Comparison of ENCODE assay signal across 8 cellular contexts in the genomic region with DNA sequence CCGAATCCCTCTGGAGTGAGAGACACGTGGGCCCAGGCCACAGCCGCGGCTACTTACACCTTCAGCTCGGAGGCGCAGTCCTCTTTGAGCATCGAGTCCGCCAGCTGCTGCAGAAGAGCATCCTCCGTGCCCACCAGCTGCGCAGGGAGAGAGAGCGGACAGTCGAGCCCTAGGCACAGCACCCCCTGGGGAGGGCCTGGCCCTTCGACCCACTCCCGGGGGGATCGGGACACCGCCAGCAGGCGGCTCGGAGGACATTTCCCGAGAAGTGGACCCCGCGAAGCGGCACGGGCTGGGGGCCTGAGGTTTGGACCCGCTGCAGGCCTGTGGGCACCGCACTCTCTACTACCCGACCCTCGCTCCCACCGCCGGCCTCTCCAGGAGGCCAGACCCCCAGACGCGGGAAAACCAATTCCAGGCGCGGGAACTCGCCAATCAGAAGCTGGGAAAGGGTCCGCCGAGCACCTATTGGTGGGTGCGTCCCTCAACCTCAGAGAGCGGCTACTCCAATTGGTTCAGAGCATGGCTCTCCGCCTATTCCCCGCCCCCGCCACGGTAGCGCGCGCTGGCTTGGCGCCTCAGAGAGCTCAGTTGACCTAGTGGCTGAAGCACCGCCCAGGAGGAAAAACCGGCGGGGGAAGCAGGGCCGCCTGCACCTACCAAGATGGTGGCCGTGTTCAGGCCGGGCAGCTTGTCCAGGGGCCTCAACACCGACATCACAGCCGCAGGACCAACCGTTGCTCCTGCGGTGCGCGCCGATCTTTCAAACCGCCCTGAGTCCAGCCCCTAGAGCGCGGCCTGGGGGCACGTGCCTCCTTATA. TPM values are rescaled to one million over a fixed set of nuclear protein-coding genes. Genes with fewer than 3 reads are reported as not detected.
DNase-seq lines count a peak whose midpoint lies in the region; ATAC-seq and TF ChIP-seq lines count a peak whose summit lies in the region.

A gene with protein sequence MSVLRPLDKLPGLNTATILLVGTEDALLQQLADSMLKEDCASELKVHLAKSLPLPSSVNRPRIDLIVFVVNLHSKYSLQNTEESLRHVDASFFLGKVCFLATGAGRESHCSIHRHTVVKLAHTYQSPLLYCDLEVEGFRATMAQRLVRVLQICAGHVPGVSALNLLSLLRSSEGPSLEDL (minus strand): TSS at position 793 of the 821 bp plus-strand sequence. CDS start 76 bp downstream, at position 717.

- H3K9me2 ChIP-seq in PC-9 (ENCODE audit: insufficient read depth) = no peaks in the 10 kb centered on the region

- TF ChIP-seq RAD21 in Ishikawa (IDR thresholded peaks at IDR 0.05; ENCODE audit: low read depth) = no peak

- no TSS peak for BruUV-seq in PC-9 (replicated peaks; lab: Mats Ljungman, UMichigan)

- ATAC-seq in GM21576 (IDR thresholded peaks at IDR 0.05; ENCODE audit: unreplicated experiment) (peak; percentile 76), mucosa of descending colon (peak; percentile 97)

- H3F3A ChIP-seq in PC-9 (ENCODE audit: insufficient read depth, low read depth) = peaks cover 16% of the 10 kb centered on the region

- peak within 1 kb of the TSS; percentile 95 for H2AFZ ChIP-seq in PC-9

- no peaks in the 10 kb centered on the region for H4K20me1 ChIP-seq in PC-9 (ENCODE audit: insufficient read depth)

- intact Hi-C loops in PC-9 (cut with micrococcal nuclease; ENCODE audit: unreplicated experiment) = loop anchor here (5.0 to 10.0 kb wide), 2 partner anchors 128 to 404 kb away; a partner anchor contains a TSS
- intact Hi-C loops in mucosa of descending colon (cut with DNase I, micrococcal nuclease) = loop anchor here in 1 of 2 donors (10.0 kb wide), 2 partner anchors 202 to 252 kb away; a partner anchor contains a TSS

- peaks cover 18% of the 10 kb centered on the region for H3K4me1 ChIP-seq in PC-9 (replicated peaks; ENCODE audit: insufficient read depth)
- peaks cover 13% of the 10 kb centered on the region for H3K4me1 ChIP-seq in mucosa of descending colon (ENCODE audit: low read depth)

- DNase-seq in DMS53 (lab: John Stamatoyannopoulos, UW) = peak; percentile 96
- DNase-seq in PC-9 = peak; percentile 92 to 95
- DNase-seq in activated T-cell treated with anti-CD3 and anti-CD28 coated beads for 48 hours (ENCODE audit: low read depth) = peak; percentile 93
- DNase-seq in epithelial cell of proximal tubule (ENCODE audit: low read depth) = no peak
- DNase-seq in mucosa of descending colon = peak; percentile 93 to 95 (median 94)
- DNase-seq in stimulated activated CD8-positive, alpha-beta memory T cell treated with anti-CD3 and anti-CD28 coated beads, Interleukin-4, amount 100 ng/mL, for 1 hour (ENCODE audit: low read depth in 2 of 2, low spot score in 1 of 2) = peak; percentile 53 to 66

- H3K4me2 ChIP-seq in PC-9 = peak within 1 kb of the TSS; percentile 88

- peak within 1 kb of the TSS; percentile 73 for H3K4me3 ChIP-seq in PC-9
- peak within 1 kb of the TSS; percentile 69 for H3K4me3 ChIP-seq in epithelial cell of proximal tubule (ENCODE audit: low read depth, low read length)
- peak within 1 kb of the TSS; percentile 23 for H3K4me3 ChIP-seq in mucosa of descending colon

- no peak within 1 kb of the TSS for H3K27ac ChIP-seq in PC-9

- peak; percentile 46 for TF ChIP-seq EP300 in Ishikawa (IDR thresholded peaks at IDR 0.05; ENCODE audit: borderline replicate concordance)

- TF ChIP-seq CTCF in PC-9 (conservative IDR thresholded peaks at IDR 0.05) (no peak; the same call in 1 of the 2 replicates), epithelial cell of proximal tubule (conservative IDR thresholded peaks at IDR 0.05; ENCODE audit: low read depth, low read length) (peak; percentile 38), mucosa of descending colon (IDR thresholded peaks at IDR 0.05) (no peak)

- CTCF ChIA-PET in PC-9 (lab: Charles Lee) = interaction anchor here (1.0 to 1.2 kb wide), 3 partner anchors 21 to 498 kb away, joined by 3 to 5 read pairs (median 5); no protein-coding TSS in a partner anchor

- POLR2A ChIA-PET in PC-9 (lab: Charles Lee; ENCODE audit: unreplicated experiment) = interaction anchor here (0.5 to 0.7 kb wide), 11 partner anchors 114 to 1095 kb away, joined by 3 to 22 read pairs (median 4); a partner anchor contains a TSS

- H3K9me3 ChIP-seq in PC-9 (ENCODE audit: insufficient read depth, low read depth) = no peaks in the 10 kb centered on the region
- no peaks in the 10 kb centered on the region for H3K9me3 ChIP-seq in mucosa of descending colon

- no peaks in the 10 kb centered on the region for H3K27me3 ChIP-seq in PC-9 (ENCODE audit: insufficient read depth, low read depth)

- H3K79me2 ChIP-seq in PC-9 (ENCODE audit: low read depth) = peaks cover 19% of the 10 kb centered on the region

- H3K36me3 ChIP-seq in PC-9 (ENCODE audit: low read depth) (no peaks in the 10 kb centered on the region), mucosa of descending colon (ENCODE audit: low read depth) (no peaks in the 10 kb centered on the region)

TF ChIP-seq in Ishikawa, 13 proteins besides CTCF, POLR2A, EP300 and RAD21:
- TF ChIP-seq CEBPB (IDR thresholded peaks at IDR 0.05) = no peak
- TF ChIP-seq CREB1 (IDR thresholded peaks at IDR 0.05; ENCODE audit: low read depth) = no peak
- TF ChIP-seq, protein P1, sequence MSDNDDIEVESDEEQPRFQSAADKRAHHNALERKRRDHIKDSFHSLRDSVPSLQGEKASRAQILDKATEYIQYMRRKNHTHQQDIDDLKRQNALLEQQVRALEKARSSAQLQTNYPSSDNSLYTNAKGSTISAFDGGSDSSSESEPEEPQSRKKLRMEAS (IDR thresholded peaks at IDR 0.05) = peak; percentile 91
- peak; percentile 47; the same call in 1 of the 2 replicates for TF ChIP-seq FOXM1 (IDR thresholded peaks at IDR 0.05; ENCODE audit: borderline replicate concordance, low read depth)
- TF ChIP-seq, protein P2, sequence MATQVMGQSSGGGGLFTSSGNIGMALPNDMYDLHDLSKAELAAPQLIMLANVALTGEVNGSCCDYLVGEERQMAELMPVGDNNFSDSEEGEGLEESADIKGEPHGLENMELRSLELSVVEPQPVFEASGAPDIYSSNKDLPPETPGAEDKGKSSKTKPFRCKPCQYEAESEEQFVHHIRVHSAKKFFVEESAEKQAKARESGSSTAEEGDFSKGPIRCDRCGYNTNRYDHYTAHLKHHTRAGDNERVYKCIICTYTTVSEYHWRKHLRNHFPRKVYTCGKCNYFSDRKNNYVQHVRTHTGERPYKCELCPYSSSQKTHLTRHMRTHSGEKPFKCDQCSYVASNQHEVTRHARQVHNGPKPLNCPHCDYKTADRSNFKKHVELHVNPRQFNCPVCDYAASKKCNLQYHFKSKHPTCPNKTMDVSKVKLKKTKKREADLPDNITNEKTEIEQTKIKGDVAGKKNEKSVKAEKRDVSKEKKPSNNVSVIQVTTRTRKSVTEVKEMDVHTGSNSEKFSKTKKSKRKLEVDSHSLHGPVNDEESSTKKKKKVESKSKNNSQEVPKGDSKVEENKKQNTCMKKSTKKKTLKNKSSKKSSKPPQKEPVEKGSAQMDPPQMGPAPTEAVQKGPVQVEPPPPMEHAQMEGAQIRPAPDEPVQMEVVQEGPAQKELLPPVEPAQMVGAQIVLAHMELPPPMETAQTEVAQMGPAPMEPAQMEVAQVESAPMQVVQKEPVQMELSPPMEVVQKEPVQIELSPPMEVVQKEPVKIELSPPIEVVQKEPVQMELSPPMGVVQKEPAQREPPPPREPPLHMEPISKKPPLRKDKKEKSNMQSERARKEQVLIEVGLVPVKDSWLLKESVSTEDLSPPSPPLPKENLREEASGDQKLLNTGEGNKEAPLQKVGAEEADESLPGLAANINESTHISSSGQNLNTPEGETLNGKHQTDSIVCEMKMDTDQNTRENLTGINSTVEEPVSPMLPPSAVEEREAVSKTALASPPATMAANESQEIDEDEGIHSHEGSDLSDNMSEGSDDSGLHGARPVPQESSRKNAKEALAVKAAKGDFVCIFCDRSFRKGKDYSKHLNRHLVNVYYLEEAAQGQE (IDR thresholded peaks at IDR 0.05; ENCODE audit: low read depth) = no peak
- peak; percentile 35; the same call in 1 of the 2 replicates for TF ChIP-seq TAF1 (IDR thresholded peaks at IDR 0.05; ENCODE audit: low read depth)
- TF ChIP-seq NFIC (IDR thresholded peaks at IDR 0.05) = peak; percentile 67
- TF ChIP-seq TCF12 (IDR thresholded peaks at IDR 0.05; ENCODE audit: low read depth) = peak; percentile 46; the same call in 1 of the 2 replicates
- TF ChIP-seq, protein P3, sequence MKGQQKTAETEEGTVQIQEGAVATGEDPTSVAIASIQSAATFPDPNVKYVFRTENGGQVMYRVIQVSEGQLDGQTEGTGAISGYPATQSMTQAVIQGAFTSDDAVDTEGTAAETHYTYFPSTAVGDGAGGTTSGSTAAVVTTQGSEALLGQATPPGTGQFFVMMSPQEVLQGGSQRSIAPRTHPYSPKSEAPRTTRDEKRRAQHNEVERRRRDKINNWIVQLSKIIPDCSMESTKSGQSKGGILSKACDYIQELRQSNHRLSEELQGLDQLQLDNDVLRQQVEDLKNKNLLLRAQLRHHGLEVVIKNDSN (IDR thresholded peaks at IDR 0.05) = peak; percentile 96
- TF ChIP-seq EGR1 (IDR thresholded peaks at IDR 0.05) = peak; percentile 56; the same call in 1 of the 2 replicates
- TF ChIP-seq TEAD4 (IDR thresholded peaks at IDR 0.05) = no peak
- TF ChIP-seq YY1 (IDR thresholded peaks at IDR 0.05; ENCODE audit: low read depth) = peak; percentile 75
- TF ChIP-seq ZBTB7A (IDR thresholded peaks at IDR 0.05; ENCODE audit: low read depth) = peak; percentile 97

RNA-seq across cellular contexts. Expression of the gene that starts here (rescaled TPM):
- 42.0 and 53.8 TPM in 2 replicates for total RNA-seq in PC-9 (2021)
- total RNA-seq in epithelial cell of proximal tubule = 58.2 and 68.1 TPM in 2 replicates
- total RNA-seq in mucosa of descending colon = 10 to 100 TPM in 1 of 3 donors, 1 to 10 TPM in 2; 3.2 to 18.8 (median 7.5) TPM

Comparison
In these comparisons a context has a peak if more than half of its experiments do, and no peak if none do; other contexts are left out.
1. H3K4me3 ChIP-seq: peak in every context shown above with its lines; median percentile 73 in PC-9; 69 in epithelial cell of proximal tubule; 23 in mucosa of descending colon.